Comparison of ENCODE assay signal across 9 cellular contexts in genomic region chr15:66842710-66843441, GRCh38.
DNase-seq lines count a peak whose midpoint lies in the region; ATAC-seq and TF ChIP-seq lines count a peak whose summit lies in the region.
"Had no signal": no experiment of that assay in that cellular context is flagged by ENCODE, and none has a peak within 500 bp of the region (broad histone marks: within the 10 kb centered on the region; RNA-seq: fewer than 3 reads in every experiment).

No MANE protein-coding gene starts in this region.

- no peak for TF ChIP-seq CTCF in astrocyte of the spinal cord (IDR thresholded peaks at IDR 0.05; ENCODE audit: low read depth, low read length)

- DNase-seq in D341Med (ENCODE audit: low spot score) (peak; percentile 72), astrocyte of the spinal cord (ENCODE audit: low read depth, low spot score) (peak; percentile 70), iPS DF 6.9 (ENCODE audit: low read depth, low spot score) (no peak), renal cortical epithelial cell (ENCODE audit: low read depth) (peak; percentile 53), UCSD-AML1 (lab: John Stamatoyannopoulos, UW; ENCODE audit: unreplicated experiment) (no peak)

- H3K27me3 ChIP-seq in iPS DF 6.9 (ENCODE audit: control insufficient read depth, insufficient read depth, low read length) = peaks cover 15% of the 10 kb centered on the region

- no peaks in the 10 kb centered on the region for H3K36me3 ChIP-seq in iPS DF 6.9 (ENCODE audit: control insufficient read depth, insufficient read depth, low read length)

- no peaks in the 10 kb centered on the region for H3K9me3 Mint-ChIP-seq in IgD-negative memory B cell
- H3K9me3 Mint-ChIP-seq: T-helper 1 cell treated with Interleukin-12 subunit alpha and Interleukin-12 subunit beta and Interleukin-4 antibody, amounts not matched to agents 30 μg/mL and 1 μg/mL, for 36 hours had no signal

- H3K4me1 ChIP-seq in iPS DF 6.9 (ENCODE audit: control insufficient read depth, insufficient read depth, low read length) = 0 out of 2 replicates have a peak, but pooled peaks cover 2% of the 10 kb centered on the region

- no peak overlapping the region for H3K27ac ChIP-seq in iPS DF 6.9 (ENCODE audit: low read length)

- peaks cover 0 to 10% (median 7%) of the 10 kb centered on the region in 3 donors for H3K4me1 Mint-ChIP-seq in IgD-negative memory B cell

- no peak for ATAC-seq in HG03571 (IDR thresholded peaks at IDR 0.05; ENCODE audit: unreplicated experiment)
- ATAC-seq in HG02623 (IDR thresholded peaks at IDR 0.05; ENCODE audit: unreplicated experiment) = no peak

- no peak overlapping the region for H3K27ac Mint-ChIP-seq in IgD-negative memory B cell
- H3K27ac Mint-ChIP-seq: T-helper 1 cell treated with Interleukin-12 subunit alpha and Interleukin-12 subunit beta and Interleukin-4 antibody, amounts not matched to agents 30 μg/mL and 1 μg/mL, for 36 hours had no signal

- peak overlapping the region; percentile 41 to 84 (median 72) for H3K4me3 Mint-ChIP-seq in IgD-negative memory B cell

- H3K9me3 ChIP-seq in iPS DF 6.9 (ENCODE audit: control insufficient read depth, insufficient read depth, low read length) = no peaks in the 10 kb centered on the region

- H3K36me3 Mint-ChIP-seq in IgD-negative memory B cell = no peaks in the 10 kb centered on the region

- no CpG with 5 or more reads among the region's 58 CpGs for WGBS in iPS DF 6.9 (ENCODE audit: insufficient coverage, insufficient read length)

- in situ Hi-C loops in astrocyte of the spinal cord (cut with HindIII; ENCODE audit: low sequenced_read_pairs) = no loop called here

- H3K4me3 ChIP-seq in astrocyte of the spinal cord (ENCODE audit: low read depth, low read length) (peak overlapping the region; percentile 34), iPS DF 6.9 (ENCODE audit: low read length) (peak overlapping the region; percentile 28; the same call in 1 of the 2 replicates)

- H3K27me3 Mint-ChIP-seq in IgD-negative memory B cell = peaks cover 16% of the 10 kb centered on the region

Comparison
In these comparisons a context has a peak if more than half of its experiments do, and no peak if none do; other contexts are left out.
1. DNase-seq: peak in D341Med (single experiment), astrocyte of the spinal cord (single experiment) and renal cortical epithelial cell (single experiment); none in iPS DF 6.9 (single experiment) and UCSD-AML1 (single experiment).